Comparison of ENCODE assay signal across 1 cellular context in genomic region chr15:101452572-101452971, GRCh38.
A peak's percentile ranks its signal among the peaks of the same experiment; 100 is the strongest.
TF ChIP-seq lines count a peak whose summit lies in the region.

No MANE protein-coding gene starts in this region.

TF ChIP-seq in HepG2, 621 proteins besides CTCF, POLR2A, EP300 and RAD21 (continued from another document):
- TF ChIP-seq ZNF687 (CRISPR knock-in tag; IDR thresholded peaks at IDR 0.05): peak; percentile 63
- TF ChIP-seq ARNTL (CRISPR knock-in tag; IDR thresholded peaks at IDR 0.05): peak; percentile 45; the same call in 1 of the 2 replicates
- peak; percentile 25; the same call in 1 of the 2 replicates for TF ChIP-seq GATAD2A (CRISPR knock-in tag; IDR thresholded peaks at IDR 0.05)
- TF ChIP-seq TCF7 (IDR thresholded peaks at IDR 0.05; ENCODE audit: low read depth): no peak
- TF ChIP-seq ZSCAN21 (CRISPR knock-in tag; IDR thresholded peaks at IDR 0.05; ENCODE audit: borderline replicate concordance): 0 out of 2 replicates have a peak, but pooled peaks have one; percentile 6
- 0 out of 2 replicates have a peak, but pooled peaks have one; percentile 22 for TF ChIP-seq ZNF292 (CRISPR knock-in tag; IDR thresholded peaks at IDR 0.05; ENCODE audit: borderline replicate concordance, low read depth)
- peak; percentile 55 for TF ChIP-seq ZFX (CRISPR knock-in tag; IDR thresholded peaks at IDR 0.05; ENCODE audit: low read depth)
- TF ChIP-seq NFKB2 (CRISPR knock-in tag; IDR thresholded peaks at IDR 0.05; ENCODE audit: borderline replicate concordance): 0 out of 2 replicates have a peak, but pooled peaks have one; percentile 11
- TF ChIP-seq ZNF501 (CRISPR knock-in tag; IDR thresholded peaks at IDR 0.05): 0 out of 2 replicates have a peak, but pooled peaks have one; percentile 26
- peak; percentile 65 for TF ChIP-seq HNF4A (CRISPR knock-in tag; IDR thresholded peaks at IDR 0.05)
- no peak for TF ChIP-seq GABPA (IDR thresholded peaks at IDR 0.05; ENCODE audit: low read depth, low read length)
- 0 out of 2 replicates have a peak, but pooled peaks have one; percentile 25 for TF ChIP-seq GABPA (CRISPR knock-in tag; IDR thresholded peaks at IDR 0.05; ENCODE audit: low read depth)
- peak; percentile 40; the same call in 1 of the 2 replicates for TF ChIP-seq ZNF691 (CRISPR knock-in tag; IDR thresholded peaks at IDR 0.05; ENCODE audit: borderline replicate concordance, low read depth)
TF ChIP-seq in HepG2: peak in this region for 38.
